ENCODE assay signal across 8 cellular contexts in the genomic region with DNA sequence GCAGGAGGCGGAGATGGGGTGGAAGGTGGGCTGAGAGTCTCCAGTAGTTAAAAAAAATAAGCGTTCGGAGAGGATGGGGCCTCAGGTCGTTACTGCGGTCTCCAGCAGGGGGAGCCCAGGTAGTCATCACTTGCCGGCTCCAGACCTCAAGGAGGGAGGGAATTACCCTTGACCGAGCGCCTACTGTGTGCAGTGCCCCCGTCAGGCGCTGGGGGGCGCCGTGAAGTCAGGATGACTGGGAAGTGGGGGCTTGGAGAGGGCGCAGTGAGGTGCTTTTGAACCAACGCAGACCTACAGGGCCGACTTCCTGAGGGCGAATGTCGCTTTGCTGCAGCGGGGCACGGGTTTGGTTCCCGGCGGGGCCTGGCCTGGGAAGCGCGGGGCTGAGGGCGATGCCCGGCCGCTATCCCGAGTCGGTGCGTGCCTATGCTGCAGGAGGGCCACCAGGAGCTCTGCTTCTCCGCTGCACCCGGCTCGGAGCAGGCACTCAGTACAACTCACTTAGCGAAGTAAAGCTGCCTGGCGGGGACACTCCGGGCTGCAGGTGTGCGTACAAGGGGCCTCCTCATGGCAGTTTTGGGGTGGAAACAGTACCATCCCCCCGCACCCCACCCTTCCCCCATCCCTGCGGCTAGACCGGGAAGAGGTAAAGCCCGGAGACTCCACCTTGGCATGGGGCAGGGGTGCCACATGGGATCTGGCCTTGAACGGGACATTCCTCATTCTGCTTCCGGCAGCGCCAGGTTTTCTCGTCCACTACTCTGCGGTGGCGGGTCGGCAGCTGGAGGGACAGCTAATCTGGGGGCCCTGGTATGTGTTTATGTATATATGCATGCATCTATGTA.
DNase-seq lines count a peak whose midpoint lies in the region; ATAC-seq and TF ChIP-seq lines count a peak whose summit lies in the region.

No MANE protein-coding gene starts in this region.

- TF ChIP-seq POLR2A in gastroesophageal sphincter (IDR thresholded peaks at IDR 0.05) (no peak), prostate gland (IDR thresholded peaks at IDR 0.05) (no peak)

- WGBS in HUES64, result 31% methylated on average over 47 of the region's 47 CpGs
- WGBS in gastroesophageal sphincter (ENCODE audit: low coverage in 1 of 2), 2 donors, result 0% methylated on average over 5 to 8 of the region's 47 CpGs
- 6% methylated on average over 38 of the region's 47 CpGs for WGBS in prostate gland

- no peak overlapping the region for H3K4me3 Mint-ChIP-seq in activated T-helper 1 cell treated with anti-CD3 and anti-CD28 coated beads, Interleukin-12 subunit alpha, Interleukin-12 subunit beta, Interleukin-2, Interleukin-4 antibody, amounts not matched to agents 30 ng/mL and 10 ng/mL and 1 ng/mL, durations not matched to agents 14 hours and 24 hours and 36 hours

- DNase-seq in RKO (ENCODE audit: low spot score) (peak; percentile 83), prostate gland (ENCODE audit: low spot score) (no peak), dedifferentiated amniotic fluid mesenchymal stem cell (ENCODE audit: extremely low spot score) (no peak)
- DNase-seq in activated T-helper 1 cell treated with anti-CD3 and anti-CD28 coated beads, Interleukin-12 subunit alpha, Interleukin-12 subunit beta, Interleukin-2, Interleukin-4 antibody, amounts not matched to agents 30 ng/mL and 10 ng/mL and 1 ng/mL, durations not matched to agents 14 hours and 24 hours and 36 hours (ENCODE audit: low spot score), result peak; percentile 64

- no peaks in the 10 kb centered on the region for H3F3A ChIP-seq in DOHH2 (ENCODE audit: control insufficient read depth, insufficient read depth)

- no peak for TF ChIP-seq EP300 in gastroesophageal sphincter (IDR thresholded peaks at IDR 0.05)

- no peak overlapping the region for H3K4me3 ChIP-seq in DOHH2 (ENCODE audit: low read length)
- peak overlapping the region; percentile 41; the same call in 1 of the 2 replicates for H3K4me3 ChIP-seq in HUES64 (ENCODE audit: low read length)
- H3K4me3 ChIP-seq in gastroesophageal sphincter, result no peak overlapping the region
- H3K4me3 ChIP-seq in prostate gland, result no peak overlapping the region

- no peaks in the 10 kb centered on the region for H3K36me3 ChIP-seq in DOHH2 (ENCODE audit: control insufficient read depth, low read length)
- no peaks in the 10 kb centered on the region for H3K36me3 ChIP-seq in HUES64 (ENCODE audit: insufficient read depth, low read length)
- H3K36me3 ChIP-seq in gastroesophageal sphincter, result no peaks in the 10 kb centered on the region
- H3K36me3 ChIP-seq in prostate gland, result no peaks in the 10 kb centered on the region

- no peak overlapping the region for H3K27ac ChIP-seq in DOHH2 (ENCODE audit: low read depth, low read length)
- no peak overlapping the region for H3K27ac ChIP-seq in HUES64 (ENCODE audit: low read depth, low read length)
- H3K27ac ChIP-seq in gastroesophageal sphincter, result no peak overlapping the region
- no peak overlapping the region for H3K27ac ChIP-seq in prostate gland

- ATAC-seq in GM21447 (IDR thresholded peaks at IDR 0.05; ENCODE audit: unreplicated experiment) (peak; percentile 81), gastroesophageal sphincter (peak; percentile 20)

- peaks cover 74% of the 10 kb centered on the region for H3K27me3 Mint-ChIP-seq in activated T-helper 1 cell treated with anti-CD3 and anti-CD28 coated beads, Interleukin-12 subunit alpha, Interleukin-12 subunit beta, Interleukin-2, Interleukin-4 antibody, amounts not matched to agents 30 ng/mL and 10 ng/mL and 1 ng/mL, durations not matched to agents 14 hours and 24 hours and 36 hours (ENCODE audit: insufficient read depth)

- H3K9me3 Mint-ChIP-seq in activated T-helper 1 cell treated with anti-CD3 and anti-CD28 coated beads, Interleukin-12 subunit alpha, Interleukin-12 subunit beta, Interleukin-2, Interleukin-4 antibody, amounts not matched to agents 30 ng/mL and 10 ng/mL and 1 ng/mL, durations not matched to agents 14 hours and 24 hours and 36 hours, result no peaks in the 10 kb centered on the region

- intact Hi-C loops in activated T-helper 1 cell treated with anti-CD3 and anti-CD28 coated beads, Interleukin-12 subunit alpha, Interleukin-12 subunit beta, Interleukin-2, Interleukin-4 antibody, amounts not matched to agents 30 ng/mL and 10 ng/mL and 1 ng/mL, durations not matched to agents 14 hours and 24 hours and 36 hours (cut with micrococcal nuclease), result loop anchor here (1.0 to 2.0 kb wide), 3 partner anchors 14 to 58 kb away; no protein-coding TSS in a partner anchor
- intact Hi-C loops in prostate gland (cut with DNase I), result no loop called here

- H3K9me3 ChIP-seq in DOHH2 (ENCODE audit: control insufficient read depth, insufficient read depth, low read length) (no peaks in the 10 kb centered on the region), HUES64 (ENCODE audit: insufficient read depth, low read depth, low read length) (no peaks in the 10 kb centered on the region), gastroesophageal sphincter (no peaks in the 10 kb centered on the region), prostate gland (no peaks in the 10 kb centered on the region)

- H3K9me2 ChIP-seq in DOHH2 (replicated peaks; ENCODE audit: control insufficient read depth, low read length), result no peaks in the 10 kb centered on the region

- no peak overlapping the region for H3K27ac Mint-ChIP-seq in activated T-helper 1 cell treated with anti-CD3 and anti-CD28 coated beads, Interleukin-12 subunit alpha, Interleukin-12 subunit beta, Interleukin-2, Interleukin-4 antibody, amounts not matched to agents 30 ng/mL and 10 ng/mL and 1 ng/mL, durations not matched to agents 14 hours and 24 hours and 36 hours

- H3K9ac ChIP-seq in HUES64 (ENCODE audit: low read depth, low read length), result no peak overlapping the region

- TF ChIP-seq CTCF in DOHH2 (IDR thresholded peaks at IDR 0.05; ENCODE audit: low read depth, low read length, poor library complexity, severe bottlenecking), result peak; percentile 100
- TF ChIP-seq CTCF in gastroesophageal sphincter (IDR thresholded peaks at IDR 0.05), result peak in 3 of 4 experiments; percentile 39 to 69 (median 44)
- TF ChIP-seq CTCF in prostate gland (IDR thresholded peaks at IDR 0.05), result peak in 3 of 4 experiments; percentile 22 to 52 (median 35)

- peaks cover 48% of the 10 kb centered on the region for H3K27me3 ChIP-seq in DOHH2 (ENCODE audit: control insufficient read depth, low read length)
- H3K27me3 ChIP-seq in HUES64 (ENCODE audit: insufficient read depth, low read length), result peaks cover 100% of the 10 kb centered on the region
- H3K27me3 ChIP-seq in gastroesophageal sphincter, result peaks cover 100% of the 10 kb centered on the region
- peaks cover 37% of the 10 kb centered on the region for H3K27me3 ChIP-seq in prostate gland (replicated peaks; ENCODE audit: insufficient read depth)

- no peaks in the 10 kb centered on the region for H3K79me2 ChIP-seq in DOHH2 (ENCODE audit: control insufficient read depth, low read length)

- no peak overlapping the region for H3K4me2 ChIP-seq in DOHH2 (ENCODE audit: low read length)

- peaks cover 4% of the 10 kb centered on the region; the same call in 1 of the 2 replicates for H3K4me1 ChIP-seq in DOHH2 (ENCODE audit: control insufficient read depth, low read length)
- H3K4me1 ChIP-seq in HUES64 (ENCODE audit: insufficient read depth, low read length), result peaks cover 15% of the 10 kb centered on the region
- peaks cover 0 to 10% (median 1%) of the 10 kb centered on the region in 3 donors for H3K4me1 ChIP-seq in gastroesophageal sphincter
- H3K4me1 ChIP-seq in prostate gland (replicated peaks), result no peaks in the 10 kb centered on the region

- no peaks in the 10 kb centered on the region for H3K36me3 Mint-ChIP-seq in activated T-helper 1 cell treated with anti-CD3 and anti-CD28 coated beads, Interleukin-12 subunit alpha, Interleukin-12 subunit beta, Interleukin-2, Interleukin-4 antibody, amounts not matched to agents 30 ng/mL and 10 ng/mL and 1 ng/mL, durations not matched to agents 14 hours and 24 hours and 36 hours (ENCODE audit: low read depth)

- H3K4me1 Mint-ChIP-seq in activated T-helper 1 cell treated with anti-CD3 and anti-CD28 coated beads, Interleukin-12 subunit alpha, Interleukin-12 subunit beta, Interleukin-2, Interleukin-4 antibody, amounts not matched to agents 30 ng/mL and 10 ng/mL and 1 ng/mL, durations not matched to agents 14 hours and 24 hours and 36 hours (ENCODE audit: low read depth), result peaks cover 7% of the 10 kb centered on the region

- peaks cover 5% of the 10 kb centered on the region; the same call in 1 of the 2 replicates for H4K20me1 ChIP-seq in DOHH2 (ENCODE audit: control insufficient read depth, insufficient read depth, low read depth, low read length)

Comparison
In these comparisons a context has a peak if more than half of its experiments do, and no peak if none do; other contexts are left out.
1. CTCF ChIP-seq: peak in every context shown above with its lines; median percentile 100 in DOHH2; 44 in gastroesophageal sphincter; 35 in prostate gland.
2. DNase-seq: peak in RKO (single experiment) and activated T-helper 1 cell treated with anti-CD3 and anti-CD28 coated beads, Interleukin-12 subunit alpha, Interleukin-12 subunit beta, Interleukin-2, Interleukin-4 antibody, amounts not matched to agents 30 ng/mL and 10 ng/mL and 1 ng/mL, durations not matched to agents 14 hours and 24 hours and 36 hours (single experiment); none in prostate gland (single experiment) and dedifferentiated amniotic fluid mesenchymal stem cell (single experiment).